Comparison of ENCODE assay signal across 9 cellular contexts in the genomic region with DNA sequence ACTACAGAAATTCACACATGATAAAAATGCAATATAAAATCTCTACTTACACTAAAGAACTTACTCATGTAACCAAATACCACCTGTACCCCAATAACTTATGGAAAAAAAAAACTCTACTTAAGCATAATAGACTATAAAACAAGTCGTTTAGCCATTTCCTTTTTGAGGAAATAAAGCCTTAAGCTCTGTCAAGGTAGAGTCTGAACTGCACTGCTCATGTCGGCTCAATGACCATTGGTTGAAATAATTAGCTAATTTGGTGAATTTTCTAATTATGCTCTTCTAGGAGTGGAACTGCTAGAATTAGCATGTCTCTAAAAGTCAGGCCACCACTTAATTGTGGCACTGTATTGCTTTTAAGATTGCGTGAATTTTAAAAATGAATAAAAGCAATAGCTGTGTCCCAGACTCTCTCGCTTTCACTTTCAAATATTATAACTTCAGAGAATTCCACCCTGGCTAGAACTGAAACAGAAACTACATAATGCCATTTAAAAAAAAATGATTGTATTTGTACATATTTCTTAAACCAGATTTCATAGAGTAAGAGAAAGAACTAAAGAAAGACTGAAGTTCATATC.
DNase-seq lines count a peak whose midpoint lies in the region; ATAC-seq, FAIRE-seq and TF ChIP-seq lines count a peak whose summit lies in the region.
"Had no signal": no experiment of that assay in that cellular context is flagged by ENCODE, and none has a peak within 500 bp of the region (broad histone marks: within the 10 kb centered on the region; RNA-seq: fewer than 3 reads in every experiment).

No MANE protein-coding gene starts in this region.

- H3K4me1 ChIP-seq in ES-I3 (ENCODE audit: insufficient read depth, low read length) (peaks cover 23% of the 10 kb centered on the region), astrocyte (ENCODE audit: insufficient read depth, low read length) (peaks cover 28% of the 10 kb centered on the region)

- H3K4me1 Mint-ChIP-seq in astrocyte (ENCODE audit: low read depth, unreplicated experiment) (peaks cover 56% of the 10 kb centered on the region), nephron (peaks cover 3% of the 10 kb centered on the region), progenitor cell of endocrine pancreas (ENCODE audit: low read depth) (peaks cover 8% of the 10 kb centered on the region)

- 0 out of 2 replicates have a peak overlapping the region, but pooled peaks have one; percentile 3 for H3K9ac ChIP-seq in ES-I3 (ENCODE audit: low read depth, low read length)
- no peak overlapping the region for H3K9ac ChIP-seq in astrocyte (ENCODE audit: low read length)

- H3K4me3 ChIP-seq in astrocyte (ENCODE audit: insufficient read depth, low read depth, low read length), result no peak overlapping the region

- H3K27me3 Mint-ChIP-seq in astrocyte (ENCODE audit: low read depth, unreplicated experiment) (no peaks in the 10 kb centered on the region), nephron (ENCODE audit: low read depth) (no peaks in the 10 kb centered on the region), progenitor cell of endocrine pancreas (peaks cover 3% of the 10 kb centered on the region)

- H3K36me3 ChIP-seq in ES-I3 (ENCODE audit: insufficient read depth, low read length), result no peaks in the 10 kb centered on the region
- H3K36me3 ChIP-seq in astrocyte (ENCODE audit: insufficient read depth, low read length), result no peaks in the 10 kb centered on the region

- no peaks in the 10 kb centered on the region for H3K9me3 Mint-ChIP-seq in astrocyte (ENCODE audit: unreplicated experiment)
- H3K9me3 Mint-ChIP-seq in nephron, result no peaks in the 10 kb centered on the region
- H3K9me3 Mint-ChIP-seq in progenitor cell of endocrine pancreas (ENCODE audit: low read depth), result no peaks in the 10 kb centered on the region

- H3K9me3 ChIP-seq in ES-I3 (ENCODE audit: control insufficient read depth, insufficient read depth, low read length) (no peaks in the 10 kb centered on the region), astrocyte (ENCODE audit: insufficient read depth, low read depth, low read length) (no peaks in the 10 kb centered on the region)

- H2AFZ ChIP-seq in astrocyte (ENCODE audit: low read depth, low read length), result no peak overlapping the region

- FAIRE-seq in astrocyte (lab: Jason Lieb, UNC), result no peak

- H3K27ac ChIP-seq in astrocyte (ENCODE audit: low read depth, low read length), result no peak overlapping the region
- H3K27ac ChIP-seq: epithelial cell of prostate had no signal

- no peak for TF ChIP-seq CTCF in astrocyte (IDR thresholded peaks at IDR 0.05; ENCODE audit: insufficient read depth, low read depth, low read length)
- no peak for TF ChIP-seq CTCF in nephron (IDR thresholded peaks at IDR 0.05; ENCODE audit: unreplicated experiment in 3 of 3)
- TF ChIP-seq CTCF in progenitor cell of endocrine pancreas (IDR thresholded peaks at IDR 0.05; ENCODE audit: unreplicated experiment), result no peak

- DNase-seq in astrocyte (ENCODE audit: low read depth) (no peak), NCI-H2227 (lab: John Stamatoyannopoulos, UW; ENCODE audit: unreplicated experiment) (no peak), progenitor cell of endocrine pancreas (ENCODE audit: low spot score, unreplicated experiment) (no peak), NCI-H1105 treated with DMSO at 0.1 percent for 48 hours (lab: John Stamatoyannopoulos, UW) (no peak), Kasumi-1 (lab: John Stamatoyannopoulos, UW) (no peak)

- no peak overlapping the region for H3K4me2 ChIP-seq in astrocyte (ENCODE audit: low read length)

- no peaks in the 10 kb centered on the region for H3K27me3 ChIP-seq in astrocyte (ENCODE audit: insufficient read depth, low read length)

- H3K36me3 Mint-ChIP-seq in astrocyte (ENCODE audit: low read depth, unreplicated experiment) (peaks cover 3% of the 10 kb centered on the region), nephron (ENCODE audit: low read depth) (no peaks in the 10 kb centered on the region), progenitor cell of endocrine pancreas (ENCODE audit: insufficient read depth) (no peaks in the 10 kb centered on the region)

- no peak overlapping the region for H3K4me3 Mint-ChIP-seq in astrocyte (ENCODE audit: unreplicated experiment)
- H3K4me3 Mint-ChIP-seq in nephron, result no peak overlapping the region
- H3K4me3 Mint-ChIP-seq in progenitor cell of endocrine pancreas (ENCODE audit: low read depth), result no peak overlapping the region

- ATAC-seq in HG03039 (IDR thresholded peaks at IDR 0.05; ENCODE audit: unreplicated experiment), result peak; percentile 66

- peak overlapping the region; percentile 35 for H3K27ac Mint-ChIP-seq in astrocyte (ENCODE audit: unreplicated experiment)
- peak overlapping the region; percentile 46 to 92 (median 67) for H3K27ac Mint-ChIP-seq in nephron
- H3K27ac Mint-ChIP-seq in progenitor cell of endocrine pancreas, result no peak overlapping the region

- H4K20me1 ChIP-seq in astrocyte (ENCODE audit: insufficient read depth, low read length), result no peaks in the 10 kb centered on the region

- H3K79me2 ChIP-seq in astrocyte (ENCODE audit: insufficient read depth, low read length), result no peaks in the 10 kb centered on the region
